In the genomic region with DNA sequence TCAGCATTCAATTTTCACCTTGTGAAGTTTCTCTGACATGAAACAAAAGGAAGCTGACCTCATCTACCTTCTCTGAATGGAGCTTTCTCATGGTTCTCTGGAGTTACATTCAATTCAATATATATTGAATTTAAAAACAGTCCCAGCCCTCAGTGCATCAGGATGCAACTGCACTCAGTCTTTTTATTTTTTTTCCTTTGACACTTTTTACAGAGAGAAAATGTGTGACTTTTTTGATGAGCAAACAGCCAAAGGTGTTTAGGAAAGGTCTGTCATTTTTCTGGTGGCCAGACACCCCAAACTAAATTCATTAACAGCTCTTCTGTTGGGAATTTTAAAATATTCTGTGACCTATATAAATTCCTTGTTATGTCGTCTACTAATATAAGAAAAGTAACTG, we compare ENCODE assay signal across 3 cellular contexts.
"Had no signal": no experiment of that assay in that cellular context is flagged by ENCODE, and none has a peak within 500 bp of the region (broad histone marks: within the 10 kb centered on the region; RNA-seq: fewer than 3 reads in every experiment).

No MANE protein-coding gene starts in this region.

- H3K4me3 ChIP-seq: GM12878 had no signal

- ATAC-seq: GM12878 had no signal

- DNase-seq: GDM1, GF-D8 had no signal
